In the genomic region with DNA sequence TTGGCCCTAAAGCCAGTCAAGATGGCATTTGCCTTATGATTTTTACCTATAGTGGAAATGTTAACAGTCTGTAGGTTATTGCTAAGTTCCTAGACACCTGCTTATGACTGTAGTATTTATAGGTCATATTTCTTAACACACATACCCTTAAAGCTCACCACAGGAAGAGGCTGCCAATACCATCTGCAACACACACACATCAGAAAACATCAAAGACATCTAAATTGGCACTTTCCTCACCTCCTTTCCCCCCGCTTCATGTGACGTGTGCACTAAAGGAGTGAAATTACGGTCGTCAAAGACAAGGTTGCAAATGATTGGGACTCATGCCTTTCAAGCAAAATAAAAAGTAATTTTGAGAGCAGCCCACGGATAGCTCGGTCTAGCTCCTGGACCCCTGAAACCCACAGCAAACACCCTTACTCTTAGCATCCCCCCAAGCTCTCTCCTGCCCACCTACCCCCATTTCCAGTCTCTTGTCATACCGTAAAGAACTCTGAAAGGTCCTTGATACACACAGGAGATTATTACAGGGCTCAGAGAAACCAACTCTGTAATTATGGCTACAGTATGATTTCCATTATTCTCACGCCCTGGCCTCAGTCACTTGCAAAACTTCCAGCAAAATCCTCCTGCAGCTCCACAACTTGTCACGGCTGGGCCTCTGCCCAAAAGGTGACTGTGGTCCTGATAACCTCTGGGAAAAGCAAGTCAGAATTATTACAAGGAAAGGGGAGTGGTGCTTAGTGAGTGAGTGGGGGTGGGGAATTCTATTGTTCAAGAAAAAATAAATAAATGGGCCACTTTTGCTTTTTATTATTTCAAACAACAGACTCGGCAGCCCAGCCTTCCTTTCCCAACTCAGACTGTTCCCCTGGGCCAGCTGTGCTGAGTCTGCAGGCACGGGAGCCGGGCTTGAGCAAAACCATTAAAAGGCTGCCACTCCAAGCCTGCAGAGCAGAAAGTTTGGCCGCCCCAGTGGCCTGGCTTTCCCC, we compare ENCODE assay signal across 1 cellular context.
TF ChIP-seq lines count a peak whose summit lies in the region.

No MANE protein-coding gene starts in this region.

TF ChIP-seq in HEK293, 187 proteins besides CTCF, POLR2A, EP300 and RAD21 (continued from another document and continues in another):
- TF ChIP-seq, protein P1, sequence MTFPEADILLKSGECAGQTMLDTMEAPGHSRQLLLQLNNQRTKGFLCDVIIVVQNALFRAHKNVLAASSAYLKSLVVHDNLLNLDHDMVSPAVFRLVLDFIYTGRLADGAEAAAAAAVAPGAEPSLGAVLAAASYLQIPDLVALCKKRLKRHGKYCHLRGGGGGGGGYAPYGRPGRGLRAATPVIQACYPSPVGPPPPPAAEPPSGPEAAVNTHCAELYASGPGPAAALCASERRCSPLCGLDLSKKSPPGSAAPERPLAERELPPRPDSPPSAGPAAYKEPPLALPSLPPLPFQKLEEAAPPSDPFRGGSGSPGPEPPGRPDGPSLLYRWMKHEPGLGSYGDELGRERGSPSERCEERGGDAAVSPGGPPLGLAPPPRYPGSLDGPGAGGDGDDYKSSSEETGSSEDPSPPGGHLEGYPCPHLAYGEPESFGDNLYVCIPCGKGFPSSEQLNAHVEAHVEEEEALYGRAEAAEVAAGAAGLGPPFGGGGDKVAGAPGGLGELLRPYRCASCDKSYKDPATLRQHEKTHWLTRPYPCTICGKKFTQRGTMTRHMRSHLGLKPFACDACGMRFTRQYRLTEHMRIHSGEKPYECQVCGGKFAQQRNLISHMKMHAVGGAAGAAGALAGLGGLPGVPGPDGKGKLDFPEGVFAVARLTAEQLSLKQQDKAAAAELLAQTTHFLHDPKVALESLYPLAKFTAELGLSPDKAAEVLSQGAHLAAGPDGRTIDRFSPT (tag by site-specific recombination; IDR thresholded peaks at IDR 0.05) = no peak
- TF ChIP-seq ZNF140 (tag by site-specific recombination; IDR thresholded peaks at IDR 0.05) (no peak), GLIS1 (tag by site-specific recombination; IDR thresholded peaks at IDR 0.05) (no peak), ZNF341 (tag by site-specific recombination; IDR thresholded peaks at IDR 0.05; ENCODE audit: low read depth) (peak; percentile 25; the same call in 1 of the 2 replicates), ZNF549 (tag by site-specific recombination; IDR thresholded peaks at IDR 0.05) (no peak), ZNF544 (tag by site-specific recombination; IDR thresholded peaks at IDR 0.05) (no peak), ZSCAN30 (tag by site-specific recombination; IDR thresholded peaks at IDR 0.05) (0 out of 2 replicates have a peak, but pooled peaks have one; percentile 35), ZNF626 (tag by site-specific recombination; IDR thresholded peaks at IDR 0.05) (no peak), ZNF214 (tag by site-specific recombination; IDR thresholded peaks at IDR 0.05; ENCODE audit: borderline replicate concordance) (no peak), ZNF423 (tag by site-specific recombination; IDR thresholded peaks at IDR 0.05) (no peak), ZNF521 (tag by site-specific recombination; IDR thresholded peaks at IDR 0.05) (no peak), ZIC2 (tag by site-specific recombination; IDR thresholded peaks at IDR 0.05) (peak; percentile 9; the same call in 1 of the 2 replicates), ZNF621 (tag by site-specific recombination; IDR thresholded peaks at IDR 0.05) (no peak), ZNF114 (tag by site-specific recombination; IDR thresholded peaks at IDR 0.05) (no peak), ZNF121 (tag by site-specific recombination; IDR thresholded peaks at IDR 0.05) (no peak), ZNF701 (tag by site-specific recombination; IDR thresholded peaks at IDR 0.05) (no peak), ZNF560 (tag by site-specific recombination; IDR thresholded peaks at IDR 0.05; ENCODE audit: borderline replicate concordance) (no peak), SP7 (tag by site-specific recombination; IDR thresholded peaks at IDR 0.05) (peak; percentile 97), ZNF585B (tag by site-specific recombination; IDR thresholded peaks at IDR 0.05) (no peak), PRDM1 (tag by site-specific recombination; IDR thresholded peaks at IDR 0.05) (no peak), SCRT1 (tag by site-specific recombination; IDR thresholded peaks at IDR 0.05; ENCODE audit: borderline replicate concordance) (no peak), ZNF433 (tag by site-specific recombination; IDR thresholded peaks at IDR 0.05; ENCODE audit: low read depth) (no peak), GLIS2 (tag by site-specific recombination; IDR thresholded peaks at IDR 0.05) (no peak), ZBTB7A (tag by site-specific recombination; IDR thresholded peaks at IDR 0.05; ENCODE audit: low read depth) (no peak), ZNF23 (tag by site-specific recombination; IDR thresholded peaks at IDR 0.05; ENCODE audit: borderline replicate concordance) (no peak), HOXC10 (CRISPR knock-in tag; IDR thresholded peaks at IDR 0.05) (no peak), ZNF274 (IDR thresholded peaks at IDR 0.05; ENCODE audit: low read length) (no peak), ZNF274 (tag by site-specific recombination; IDR thresholded peaks at IDR 0.05; ENCODE audit: borderline replicate concordance) (no peak), ZNF677 (tag by site-specific recombination; IDR thresholded peaks at IDR 0.05) (no peak), ZNF404 (tag by site-specific recombination; IDR thresholded peaks at IDR 0.05) (no peak), KLF7 (tag by site-specific recombination; IDR thresholded peaks at IDR 0.05; ENCODE audit: borderline replicate concordance) (peak; percentile 82; the same call in 1 of the 2 replicates), ZNF596 (tag by site-specific recombination; IDR thresholded peaks at IDR 0.05) (no peak)
- TF ChIP-seq, protein P2, sequence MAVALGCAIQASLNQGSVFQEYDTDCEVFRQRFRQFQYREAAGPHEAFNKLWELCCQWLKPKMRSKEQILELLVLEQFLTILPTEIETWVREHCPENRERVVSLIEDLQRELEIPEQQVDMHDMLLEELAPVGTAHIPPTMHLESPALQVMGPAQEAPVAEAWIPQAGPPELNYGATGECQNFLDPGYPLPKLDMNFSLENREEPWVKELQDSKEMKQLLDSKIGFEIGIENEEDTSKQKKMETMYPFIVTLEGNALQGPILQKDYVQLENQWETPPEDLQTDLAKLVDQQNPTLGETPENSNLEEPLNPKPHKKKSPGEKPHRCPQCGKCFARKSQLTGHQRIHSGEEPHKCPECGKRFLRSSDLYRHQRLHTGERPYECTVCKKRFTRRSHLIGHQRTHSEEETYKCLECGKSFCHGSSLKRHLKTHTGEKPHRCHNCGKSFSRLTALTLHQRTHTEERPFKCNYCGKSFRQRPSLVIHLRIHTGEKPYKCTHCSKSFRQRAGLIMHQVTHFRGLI (tag by site-specific recombination; IDR thresholded peaks at IDR 0.05) = 0 out of 2 replicates have a peak, but pooled peaks have one; percentile 16
- TF ChIP-seq, protein P3, sequence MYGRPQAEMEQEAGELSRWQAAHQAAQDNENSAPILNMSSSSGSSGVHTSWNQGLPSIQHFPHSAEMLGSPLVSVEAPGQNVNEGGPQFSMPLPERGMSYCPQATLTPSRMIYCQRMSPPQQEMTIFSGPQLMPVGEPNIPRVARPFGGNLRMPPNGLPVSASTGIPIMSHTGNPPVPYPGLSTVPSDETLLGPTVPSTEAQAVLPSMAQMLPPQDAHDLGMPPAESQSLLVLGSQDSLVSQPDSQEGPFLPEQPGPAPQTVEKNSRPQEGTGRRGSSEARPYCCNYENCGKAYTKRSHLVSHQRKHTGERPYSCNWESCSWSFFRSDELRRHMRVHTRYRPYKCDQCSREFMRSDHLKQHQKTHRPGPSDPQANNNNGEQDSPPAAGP (tag by site-specific recombination; IDR thresholded peaks at IDR 0.05) = peak; percentile 93
- TF ChIP-seq, protein P4, sequence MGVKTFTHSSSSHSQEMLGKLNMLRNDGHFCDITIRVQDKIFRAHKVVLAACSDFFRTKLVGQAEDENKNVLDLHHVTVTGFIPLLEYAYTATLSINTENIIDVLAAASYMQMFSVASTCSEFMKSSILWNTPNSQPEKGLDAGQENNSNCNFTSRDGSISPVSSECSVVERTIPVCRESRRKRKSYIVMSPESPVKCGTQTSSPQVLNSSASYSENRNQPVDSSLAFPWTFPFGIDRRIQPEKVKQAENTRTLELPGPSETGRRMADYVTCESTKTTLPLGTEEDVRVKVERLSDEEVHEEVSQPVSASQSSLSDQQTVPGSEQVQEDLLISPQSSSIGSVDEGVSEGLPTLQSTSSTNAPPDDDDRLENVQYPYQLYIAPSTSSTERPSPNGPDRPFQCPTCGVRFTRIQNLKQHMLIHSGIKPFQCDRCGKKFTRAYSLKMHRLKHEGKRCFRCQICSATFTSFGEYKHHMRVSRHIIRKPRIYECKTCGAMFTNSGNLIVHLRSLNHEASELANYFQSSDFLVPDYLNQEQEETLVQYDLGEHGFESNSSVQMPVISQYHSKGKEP (tag by site-specific recombination; IDR thresholded peaks at IDR 0.05) = 0 out of 2 replicates have a peak, but pooled peaks have one; percentile 49
- TF ChIP-seq, protein P5, sequence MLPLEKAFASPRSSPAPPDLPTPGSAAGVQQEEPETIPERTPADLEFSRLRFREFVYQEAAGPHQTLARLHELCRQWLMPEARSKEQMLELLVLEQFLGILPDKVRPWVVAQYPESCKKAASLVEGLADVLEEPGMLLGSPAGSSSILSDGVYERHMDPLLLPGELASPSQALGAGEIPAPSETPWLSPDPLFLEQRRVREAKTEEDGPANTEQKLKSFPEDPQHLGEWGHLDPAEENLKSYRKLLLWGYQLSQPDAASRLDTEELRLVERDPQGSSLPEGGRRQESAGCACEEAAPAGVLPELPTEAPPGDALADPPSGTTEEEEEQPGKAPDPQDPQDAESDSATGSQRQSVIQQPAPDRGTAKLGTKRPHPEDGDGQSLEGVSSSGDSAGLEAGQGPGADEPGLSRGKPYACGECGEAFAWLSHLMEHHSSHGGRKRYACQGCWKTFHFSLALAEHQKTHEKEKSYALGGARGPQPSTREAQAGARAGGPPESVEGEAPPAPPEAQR (tag by site-specific recombination; IDR thresholded peaks at IDR 0.05) = no peak
- TF ChIP-seq, protein P6, sequence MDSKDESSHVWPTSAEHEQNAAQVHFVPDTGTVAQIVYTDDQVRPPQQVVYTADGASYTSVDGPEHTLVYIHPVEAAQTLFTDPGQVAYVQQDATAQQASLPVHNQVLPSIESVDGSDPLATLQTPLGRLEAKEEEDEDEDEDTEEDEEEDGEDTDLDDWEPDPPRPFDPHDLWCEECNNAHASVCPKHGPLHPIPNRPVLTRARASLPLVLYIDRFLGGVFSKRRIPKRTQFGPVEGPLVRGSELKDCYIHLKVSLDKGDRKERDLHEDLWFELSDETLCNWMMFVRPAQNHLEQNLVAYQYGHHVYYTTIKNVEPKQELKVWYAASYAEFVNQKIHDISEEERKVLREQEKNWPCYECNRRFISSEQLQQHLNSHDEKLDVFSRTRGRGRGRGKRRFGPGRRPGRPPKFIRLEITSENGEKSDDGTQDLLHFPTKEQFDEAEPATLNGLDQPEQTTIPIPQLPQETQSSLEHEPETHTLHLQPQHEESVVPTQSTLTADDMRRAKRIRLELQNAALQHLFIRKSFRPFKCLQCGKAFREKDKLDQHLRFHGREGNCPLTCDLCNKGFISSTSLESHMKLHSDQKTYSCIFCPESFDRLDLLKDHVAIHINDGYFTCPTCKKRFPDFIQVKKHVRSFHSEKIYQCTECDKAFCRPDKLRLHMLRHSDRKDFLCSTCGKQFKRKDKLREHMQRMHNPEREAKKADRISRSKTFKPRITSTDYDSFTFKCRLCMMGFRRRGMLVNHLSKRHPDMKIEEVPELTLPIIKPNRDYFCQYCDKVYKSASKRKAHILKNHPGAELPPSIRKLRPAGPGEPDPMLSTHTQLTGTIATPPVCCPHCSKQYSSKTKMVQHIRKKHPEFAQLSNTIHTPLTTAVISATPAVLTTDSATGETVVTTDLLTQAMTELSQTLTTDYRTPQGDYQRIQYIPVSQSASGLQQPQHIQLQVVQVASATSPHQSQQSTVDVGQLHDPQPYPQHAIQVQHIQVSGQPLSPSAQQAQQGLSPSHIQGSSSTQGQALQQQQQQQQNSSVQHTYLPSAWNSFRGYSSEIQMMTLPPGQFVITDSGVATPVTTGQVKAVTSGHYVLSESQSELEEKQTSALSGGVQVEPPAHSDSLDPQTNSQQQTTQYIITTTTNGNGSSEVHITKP (tag by site-specific recombination; IDR thresholded peaks at IDR 0.05) = peak; percentile 50; the same call in 1 of the 2 replicates
- TF ChIP-seq, protein P7, sequence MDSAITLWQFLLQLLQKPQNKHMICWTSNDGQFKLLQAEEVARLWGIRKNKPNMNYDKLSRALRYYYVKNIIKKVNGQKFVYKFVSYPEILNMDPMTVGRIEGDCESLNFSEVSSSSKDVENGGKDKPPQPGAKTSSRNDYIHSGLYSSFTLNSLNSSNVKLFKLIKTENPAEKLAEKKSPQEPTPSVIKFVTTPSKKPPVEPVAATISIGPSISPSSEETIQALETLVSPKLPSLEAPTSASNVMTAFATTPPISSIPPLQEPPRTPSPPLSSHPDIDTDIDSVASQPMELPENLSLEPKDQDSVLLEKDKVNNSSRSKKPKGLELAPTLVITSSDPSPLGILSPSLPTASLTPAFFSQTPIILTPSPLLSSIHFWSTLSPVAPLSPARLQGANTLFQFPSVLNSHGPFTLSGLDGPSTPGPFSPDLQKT (IDR thresholded peaks at IDR 0.05; ENCODE audit: borderline replicate concordance, low read depth, low read length) = no peak
- TF ChIP-seq, protein P8, sequence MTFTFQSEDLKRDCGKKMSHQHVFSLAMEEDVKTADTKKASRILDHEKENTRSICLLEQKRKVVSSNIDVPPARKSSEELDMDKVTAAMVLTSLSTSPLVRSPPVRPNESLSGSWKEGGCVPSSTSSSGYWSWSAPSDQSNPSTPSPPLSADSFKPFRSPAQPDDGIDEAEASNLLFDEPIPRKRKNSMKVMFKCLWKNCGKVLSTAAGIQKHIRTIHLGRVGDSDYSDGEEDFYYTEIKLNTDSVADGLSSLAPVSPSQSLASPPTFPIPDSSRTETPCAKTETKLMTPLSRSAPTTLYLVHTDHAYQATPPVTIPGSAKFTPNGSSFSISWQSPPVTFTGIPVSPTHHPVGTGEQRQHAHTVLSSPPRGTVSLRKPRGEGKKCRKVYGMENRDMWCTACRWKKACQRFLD (tag by site-specific recombination; IDR thresholded peaks at IDR 0.05) = no peak
- TF ChIP-seq, protein P9, sequence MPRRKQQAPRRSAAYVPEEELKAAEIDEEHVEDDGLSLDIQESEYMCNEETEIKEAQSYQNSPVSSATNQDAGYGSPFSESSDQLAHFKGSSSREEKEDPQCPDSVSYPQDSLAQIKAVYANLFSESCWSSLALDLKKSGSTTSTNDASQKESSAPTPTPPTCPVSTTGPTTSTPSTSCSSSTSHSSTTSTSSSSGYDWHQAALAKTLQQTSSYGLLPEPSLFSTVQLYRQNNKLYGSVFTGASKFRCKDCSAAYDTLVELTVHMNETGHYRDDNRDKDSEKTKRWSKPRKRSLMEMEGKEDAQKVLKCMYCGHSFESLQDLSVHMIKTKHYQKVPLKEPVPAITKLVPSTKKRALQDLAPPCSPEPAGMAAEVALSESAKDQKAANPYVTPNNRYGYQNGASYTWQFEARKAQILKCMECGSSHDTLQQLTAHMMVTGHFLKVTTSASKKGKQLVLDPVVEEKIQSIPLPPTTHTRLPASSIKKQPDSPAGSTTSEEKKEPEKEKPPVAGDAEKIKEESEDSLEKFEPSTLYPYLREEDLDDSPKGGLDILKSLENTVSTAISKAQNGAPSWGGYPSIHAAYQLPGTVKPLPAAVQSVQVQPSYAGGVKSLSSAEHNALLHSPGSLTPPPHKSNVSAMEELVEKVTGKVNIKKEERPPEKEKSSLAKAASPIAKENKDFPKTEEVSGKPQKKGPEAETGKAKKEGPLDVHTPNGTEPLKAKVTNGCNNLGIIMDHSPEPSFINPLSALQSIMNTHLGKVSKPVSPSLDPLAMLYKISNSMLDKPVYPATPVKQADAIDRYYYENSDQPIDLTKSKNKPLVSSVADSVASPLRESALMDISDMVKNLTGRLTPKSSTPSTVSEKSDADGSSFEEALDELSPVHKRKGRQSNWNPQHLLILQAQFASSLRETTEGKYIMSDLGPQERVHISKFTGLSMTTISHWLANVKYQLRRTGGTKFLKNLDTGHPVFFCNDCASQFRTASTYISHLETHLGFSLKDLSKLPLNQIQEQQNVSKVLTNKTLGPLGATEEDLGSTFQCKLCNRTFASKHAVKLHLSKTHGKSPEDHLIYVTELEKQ (tag by site-specific recombination; IDR thresholded peaks at IDR 0.05; ENCODE audit: borderline replicate concordance) = no peak
